1 cellular context compared by ENCODE assay signal in genomic region chr16:81464279-81464678, GRCh38.
TF ChIP-seq lines count a peak whose summit lies in the region.

No MANE protein-coding gene starts in this region.

TF ChIP-seq in WTC11, 78 proteins besides CTCF, POLR2A, EP300 and RAD21 (continued from another document):
- no peak for TF ChIP-seq FOXP4 (CRISPR knock-in tag; IDR thresholded peaks at IDR 0.05)
- no peak for TF ChIP-seq ZNF281 (CRISPR knock-in tag; IDR thresholded peaks at IDR 0.05)
- TF ChIP-seq TEAD1 (CRISPR knock-in tag; IDR thresholded peaks at IDR 0.05), result no peak
- TF ChIP-seq ZNF671 (CRISPR knock-in tag; IDR thresholded peaks at IDR 0.05), result no peak
